In the genomic region with DNA sequence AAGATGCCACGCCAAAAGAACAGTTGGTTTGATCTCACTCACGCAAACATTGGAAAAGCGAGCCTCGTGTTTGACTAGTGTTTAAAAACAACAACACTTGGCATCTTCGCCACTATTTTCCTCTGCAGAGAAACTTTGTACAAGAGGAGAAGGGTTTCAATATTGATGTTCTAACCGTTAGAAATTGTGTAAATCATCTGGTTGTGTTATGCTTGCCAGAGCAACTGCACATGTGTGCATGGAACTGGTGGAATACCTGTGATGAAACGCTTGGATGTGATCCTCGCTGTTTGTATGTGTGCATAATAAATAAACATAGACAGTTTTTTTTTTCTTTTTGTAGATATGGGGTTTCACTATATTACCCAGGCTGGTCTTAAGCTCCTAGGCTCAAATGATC, we compare ENCODE assay signal across 3 cellular contexts.
TF ChIP-seq lines count a peak whose summit lies in the region.

No MANE protein-coding gene starts in this region.

TF ChIP-seq in liver, 16 proteins besides CTCF, POLR2A, EP300 and RAD21:
- TF ChIP-seq SP1 (IDR thresholded peaks at IDR 0.05), result peak; percentile 18
- no peak for TF ChIP-seq NR2F2 (IDR thresholded peaks at IDR 0.05)
- TF ChIP-seq FOXA2 (IDR thresholded peaks at IDR 0.05), result no peak
- TF ChIP-seq, protein P1, sequence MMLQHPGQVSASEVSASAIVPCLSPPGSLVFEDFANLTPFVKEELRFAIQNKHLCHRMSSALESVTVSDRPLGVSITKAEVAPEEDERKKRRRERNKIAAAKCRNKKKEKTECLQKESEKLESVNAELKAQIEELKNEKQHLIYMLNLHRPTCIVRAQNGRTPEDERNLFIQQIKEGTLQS (IDR thresholded peaks at IDR 0.05), result no peak
- TF ChIP-seq RXRA (IDR thresholded peaks at IDR 0.05), result peak in 1 of 2 donors; percentile 69
- TF ChIP-seq, protein P2, sequence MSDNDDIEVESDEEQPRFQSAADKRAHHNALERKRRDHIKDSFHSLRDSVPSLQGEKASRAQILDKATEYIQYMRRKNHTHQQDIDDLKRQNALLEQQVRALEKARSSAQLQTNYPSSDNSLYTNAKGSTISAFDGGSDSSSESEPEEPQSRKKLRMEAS (IDR thresholded peaks at IDR 0.05), result peak; percentile 30
- TF ChIP-seq, protein P3, sequence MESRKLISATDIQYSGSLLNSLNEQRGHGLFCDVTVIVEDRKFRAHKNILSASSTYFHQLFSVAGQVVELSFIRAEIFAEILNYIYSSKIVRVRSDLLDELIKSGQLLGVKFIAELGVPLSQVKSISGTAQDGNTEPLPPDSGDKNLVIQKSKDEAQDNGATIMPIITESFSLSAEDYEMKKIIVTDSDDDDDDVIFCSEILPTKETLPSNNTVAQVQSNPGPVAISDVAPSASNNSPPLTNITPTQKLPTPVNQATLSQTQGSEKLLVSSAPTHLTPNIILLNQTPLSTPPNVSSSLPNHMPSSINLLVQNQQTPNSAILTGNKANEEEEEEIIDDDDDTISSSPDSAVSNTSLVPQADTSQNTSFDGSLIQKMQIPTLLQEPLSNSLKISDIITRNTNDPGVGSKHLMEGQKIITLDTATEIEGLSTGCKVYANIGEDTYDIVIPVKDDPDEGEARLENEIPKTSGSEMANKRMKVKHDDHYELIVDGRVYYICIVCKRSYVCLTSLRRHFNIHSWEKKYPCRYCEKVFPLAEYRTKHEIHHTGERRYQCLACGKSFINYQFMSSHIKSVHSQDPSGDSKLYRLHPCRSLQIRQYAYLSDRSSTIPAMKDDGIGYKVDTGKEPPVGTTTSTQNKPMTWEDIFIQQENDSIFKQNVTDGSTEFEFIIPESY (IDR thresholded peaks at IDR 0.05), result no peak
- peak; percentile 23 to 76 for TF ChIP-seq HNF4A (conservative IDR thresholded peaks at IDR 0.05)
- peak; percentile 17 for TF ChIP-seq HNF4G (IDR thresholded peaks at IDR 0.05)

TF ChIP-seq in HepG2, 621 proteins besides CTCF, POLR2A, EP300 and RAD21:
- no peak for TF ChIP-seq GLI4 (CRISPR knock-in tag; IDR thresholded peaks at IDR 0.05; ENCODE audit: borderline replicate concordance)
- TF ChIP-seq, protein P4, sequence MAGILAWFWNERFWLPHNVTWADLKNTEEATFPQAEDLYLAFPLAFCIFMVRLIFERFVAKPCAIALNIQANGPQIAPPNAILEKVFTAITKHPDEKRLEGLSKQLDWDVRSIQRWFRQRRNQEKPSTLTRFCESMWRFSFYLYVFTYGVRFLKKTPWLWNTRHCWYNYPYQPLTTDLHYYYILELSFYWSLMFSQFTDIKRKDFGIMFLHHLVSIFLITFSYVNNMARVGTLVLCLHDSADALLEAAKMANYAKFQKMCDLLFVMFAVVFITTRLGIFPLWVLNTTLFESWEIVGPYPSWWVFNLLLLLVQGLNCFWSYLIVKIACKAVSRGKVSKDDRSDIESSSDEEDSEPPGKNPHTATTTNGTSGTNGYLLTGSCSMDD (CRISPR knock-in tag; IDR thresholded peaks at IDR 0.05), result no peak
- no peak for TF ChIP-seq THAP11 (CRISPR knock-in tag; IDR thresholded peaks at IDR 0.05)

TF ChIP-seq in K562, 482 proteins besides CTCF, POLR2A, EP300 and RAD21:
- TF ChIP-seq ZNF696 (CRISPR knock-in tag; conservative IDR thresholded peaks at IDR 0.05) (no peak), FOXK2 (conservative IDR thresholded peaks at IDR 0.05 in 1 of 2, IDR thresholded peaks at IDR 0.05 in 1 of 2; ENCODE audit: low read depth in 2 of 2) (no peak), ZNF668 (CRISPR knock-in tag; IDR thresholded peaks at IDR 0.05) (no peak), CTBP1 (IDR thresholded peaks at IDR 0.05; ENCODE audit: borderline replicate concordance) (no peak), TOE1 (IDR thresholded peaks at IDR 0.05; ENCODE audit: borderline replicate concordance) (no peak), TOE1 (CRISPR knock-in tag; IDR thresholded peaks at IDR 0.05; ENCODE audit: borderline replicate concordance, low read depth) (no peak), ZNF717 (CRISPR knock-in tag; IDR thresholded peaks at IDR 0.05) (no peak), RBM17 (IDR thresholded peaks at IDR 0.05; ENCODE audit: borderline replicate concordance, low read depth, low read length) (no peak), TAF1 (IDR thresholded peaks at IDR 0.05; ENCODE audit: control insufficient read depth, extremely low read depth, insufficient read depth, low read length, severe bottlenecking) (no peak), HDAC8 (tag; IDR thresholded peaks at IDR 0.05) (no peak), SNRNP70 (optimal IDR thresholded peaks at IDR 0.05; ENCODE audit: low read depth, low read length) (no peak), PML (IDR thresholded peaks at IDR 0.05; ENCODE audit: low read length) (no peak), SP2 (IDR thresholded peaks at IDR 0.05; ENCODE audit: extremely low read depth, low read depth, low read length, poor library complexity, severe bottlenecking) (no peak), GABPA (tag; conservative IDR thresholded peaks at IDR 0.05; ENCODE audit: low read depth) (no peak), ZNF561 (CRISPR knock-in tag; conservative IDR thresholded peaks at IDR 0.05) (no peak)
- TF ChIP-seq, protein P5, sequence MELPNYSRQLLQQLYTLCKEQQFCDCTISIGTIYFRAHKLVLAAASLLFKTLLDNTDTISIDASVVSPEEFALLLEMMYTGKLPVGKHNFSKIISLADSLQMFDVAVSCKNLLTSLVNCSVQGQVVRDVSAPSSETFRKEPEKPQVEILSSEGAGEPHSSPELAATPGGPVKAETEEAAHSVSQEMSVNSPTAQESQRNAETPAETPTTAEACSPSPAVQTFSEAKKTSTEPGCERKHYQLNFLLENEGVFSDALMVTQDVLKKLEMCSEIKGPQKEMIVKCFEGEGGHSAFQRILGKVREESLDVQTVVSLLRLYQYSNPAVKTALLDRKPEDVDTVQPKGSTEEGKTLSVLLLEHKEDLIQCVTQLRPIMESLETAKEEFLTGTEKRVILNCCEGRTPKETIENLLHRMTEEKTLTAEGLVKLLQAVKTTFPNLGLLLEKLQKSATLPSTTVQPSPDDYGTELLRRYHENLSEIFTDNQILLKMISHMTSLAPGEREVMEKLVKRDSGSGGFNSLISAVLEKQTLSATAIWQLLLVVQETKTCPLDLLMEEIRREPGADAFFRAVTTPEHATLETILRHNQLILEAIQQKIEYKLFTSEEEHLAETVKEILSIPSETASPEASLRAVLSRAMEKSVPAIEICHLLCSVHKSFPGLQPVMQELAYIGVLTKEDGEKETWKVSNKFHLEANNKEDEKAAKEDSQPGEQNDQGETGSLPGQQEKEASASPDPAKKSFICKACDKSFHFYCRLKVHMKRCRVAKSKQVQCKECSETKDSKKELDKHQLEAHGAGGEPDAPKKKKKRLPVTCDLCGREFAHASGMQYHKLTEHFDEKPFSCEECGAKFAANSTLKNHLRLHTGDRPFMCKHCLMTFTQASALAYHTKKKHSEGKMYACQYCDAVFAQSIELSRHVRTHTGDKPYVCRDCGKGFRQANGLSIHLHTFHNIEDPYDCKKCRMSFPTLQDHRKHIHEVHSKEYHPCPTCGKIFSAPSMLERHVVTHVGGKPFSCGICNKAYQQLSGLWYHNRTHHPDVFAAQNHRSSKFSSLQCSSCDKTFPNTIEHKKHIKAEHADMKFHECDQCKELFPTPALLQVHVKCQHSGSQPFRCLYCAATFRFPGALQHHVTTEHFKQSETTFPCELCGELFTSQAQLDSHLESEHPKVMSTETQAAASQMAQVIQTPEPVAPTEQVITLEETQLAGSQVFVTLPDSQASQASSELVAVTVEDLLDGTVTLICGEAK (IDR thresholded peaks at IDR 0.05), result no peak
- TF ChIP-seq, protein P5 (CRISPR knock-in tag; IDR thresholded peaks at IDR 0.05), result no peak
- TF ChIP-seq, protein P6, sequence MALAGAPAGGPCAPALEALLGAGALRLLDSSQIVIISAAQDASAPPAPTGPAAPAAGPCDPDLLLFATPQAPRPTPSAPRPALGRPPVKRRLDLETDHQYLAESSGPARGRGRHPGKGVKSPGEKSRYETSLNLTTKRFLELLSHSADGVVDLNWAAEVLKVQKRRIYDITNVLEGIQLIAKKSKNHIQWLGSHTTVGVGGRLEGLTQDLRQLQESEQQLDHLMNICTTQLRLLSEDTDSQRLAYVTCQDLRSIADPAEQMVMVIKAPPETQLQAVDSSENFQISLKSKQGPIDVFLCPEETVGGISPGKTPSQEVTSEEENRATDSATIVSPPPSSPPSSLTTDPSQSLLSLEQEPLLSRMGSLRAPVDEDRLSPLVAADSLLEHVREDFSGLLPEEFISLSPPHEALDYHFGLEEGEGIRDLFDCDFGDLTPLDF (CRISPR knock-in tag; IDR thresholded peaks at IDR 0.05), result no peak
- TF ChIP-seq, protein P7, sequence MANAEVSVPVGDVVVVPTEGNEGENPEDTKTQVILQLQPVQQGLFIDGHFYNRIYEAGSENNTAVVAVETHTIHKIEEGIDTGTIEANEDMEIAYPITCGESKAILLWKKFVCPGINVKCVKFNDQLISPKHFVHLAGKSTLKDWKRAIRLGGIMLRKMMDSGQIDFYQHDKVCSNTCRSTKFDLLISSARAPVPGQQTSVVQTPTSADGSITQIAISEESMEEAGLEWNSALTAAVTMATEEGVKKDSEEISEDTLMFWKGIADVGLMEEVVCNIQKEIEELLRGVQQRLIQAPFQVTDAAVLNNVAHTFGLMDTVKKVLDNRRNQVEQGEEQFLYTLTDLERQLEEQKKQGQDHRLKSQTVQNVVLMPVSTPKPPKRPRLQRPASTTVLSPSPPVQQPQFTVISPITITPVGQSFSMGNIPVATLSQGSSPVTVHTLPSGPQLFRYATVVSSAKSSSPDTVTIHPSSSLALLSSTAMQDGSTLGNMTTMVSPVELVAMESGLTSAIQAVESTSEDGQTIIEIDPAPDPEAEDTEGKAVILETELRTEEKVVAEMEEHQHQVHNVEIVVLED (CRISPR knock-in tag; IDR thresholded peaks at IDR 0.05), result no peak
- TF ChIP-seq, protein P8, sequence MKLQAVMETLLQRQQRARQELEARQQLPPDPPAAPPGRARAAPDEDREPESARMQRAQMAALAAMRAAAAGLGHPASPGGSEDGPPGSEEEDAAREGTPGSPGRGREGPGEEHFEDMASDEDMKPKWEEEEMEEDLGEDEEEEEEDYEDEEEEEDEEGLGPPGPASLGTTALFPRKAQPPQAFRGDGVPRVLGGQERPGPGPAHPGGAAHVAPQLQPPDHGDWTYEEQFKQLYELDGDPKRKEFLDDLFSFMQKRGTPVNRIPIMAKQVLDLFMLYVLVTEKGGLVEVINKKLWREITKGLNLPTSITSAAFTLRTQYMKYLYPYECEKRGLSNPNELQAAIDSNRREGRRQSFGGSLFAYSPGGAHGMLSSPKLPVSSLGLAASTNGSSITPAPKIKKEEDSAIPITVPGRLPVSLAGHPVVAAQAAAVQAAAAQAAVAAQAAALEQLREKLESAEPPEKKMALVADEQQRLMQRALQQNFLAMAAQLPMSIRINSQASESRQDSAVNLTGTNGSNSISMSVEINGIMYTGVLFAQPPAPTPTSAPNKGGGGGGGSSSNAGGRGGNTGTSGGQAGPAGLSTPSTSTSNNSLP (IDR thresholded peaks at IDR 0.05; ENCODE audit: borderline replicate concordance, low read depth, low read length), result no peak
